Comparison of ENCODE assay signal across 30 cellular contexts in the genomic region with DNA sequence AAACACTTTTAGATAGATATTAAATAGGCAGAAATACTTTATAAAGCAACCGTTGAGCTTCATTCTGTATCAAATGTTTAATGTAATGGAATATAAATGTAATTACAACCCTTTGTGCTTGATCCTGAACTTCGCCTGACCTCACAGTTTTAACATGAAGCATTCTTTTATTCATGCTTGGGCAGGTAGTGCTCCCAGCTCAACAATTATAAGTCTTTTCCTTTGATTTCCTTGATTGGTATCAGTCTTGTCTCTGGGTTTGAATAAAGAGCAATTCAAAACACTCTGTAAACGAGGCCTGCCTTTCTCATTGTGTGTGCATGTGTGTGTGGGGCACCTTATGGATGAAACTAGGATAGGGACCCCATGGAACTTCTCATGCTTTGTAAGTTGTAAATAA. TPM values are rescaled to one million over a fixed set of nuclear protein-coding genes. Genes with fewer than 3 reads are reported as not detected.
DNase-seq lines count a peak whose midpoint lies in the region; ATAC-seq and TF ChIP-seq lines count a peak whose summit lies in the region.
"Had no signal": no experiment of that assay in that cellular context is flagged by ENCODE, and none has a peak within 500 bp of the region (broad histone marks: within the 10 kb centered on the region; RNA-seq: fewer than 3 reads in every experiment).

No MANE protein-coding gene starts in this region.

- peak overlapping the region; percentile 84 for H3K4me2 ChIP-seq in mammary epithelial cell (ENCODE audit: insufficient read depth, low read depth, low read length)

- H4K20me1 ChIP-seq in mammary epithelial cell (ENCODE audit: insufficient read depth, low read length) = no peaks in the 10 kb centered on the region

- peak overlapping the region; percentile 57 for H3K9ac ChIP-seq in mammary epithelial cell (ENCODE audit: insufficient read depth, low read length)

- no peak overlapping the region for H3K27ac Mint-ChIP-seq in activated CD4-positive, alpha-beta T cell treated with anti-CD3 and anti-CD28 coated beads, Interleukin-2, amount 10 ng/mL, durations not matched to agents 24 days and 14 days
- no peak overlapping the region for H3K27ac Mint-ChIP-seq in activated CD4-positive, alpha-beta T cell treated with anti-CD3 and anti-CD28 coated beads, Interleukin-2, amount 10 ng/mL, durations not matched to agents 7 days and 5 days
- peak overlapping the region; percentile 60 for H3K27ac Mint-ChIP-seq in type B pancreatic cell
- H3K27ac Mint-ChIP-seq: activated CD8-positive, alpha-beta T cell treated with anti-CD3 and anti-CD28 coated beads for 36 hours; activated naive CD4-positive, alpha-beta T cell treated with anti-CD3 and anti-CD28 coated beads, Interleukin-2, amount 10 ng/mL, durations not matched to agents 7 days and 5 days; activated T-helper 1 cell treated with anti-CD3 and anti-CD28 coated beads, Interleukin-12 subunit alpha, Interleukin-12 subunit beta, Interleukin-2, Interleukin-4 antibody, amounts not matched to agents 30 ng/mL and 10 ng/mL and 1 ng/mL, durations not matched to agents 14 hours and 24 hours and 36 hours; naive B cell; stimulated activated memory B cell treated with anti-CD40 and anti-IgM and Interleukin-4, amounts not matched to agents 10 μg/mL and 1 μg/mL and 100 μg/mL, for 72 hours had no signal

- in situ Hi-C loops in mammary epithelial cell (cut with MboI; ENCODE audit: low sequenced_read_pairs in 2 of 2) = loop anchor here in 1 of 2 donors (5.0 kb wide), 1 partner anchor 45 kb away; no protein-coding TSS in a partner anchor

- intact Hi-C loops in activated CD4-positive, alpha-beta T cell treated with anti-CD3 and anti-CD28 coated beads, Interleukin-2, amount 10 ng/mL, durations not matched to agents 24 days and 14 days (cut with micrococcal nuclease) = no loop called here
- intact Hi-C loops in mammary epithelial cell (cut with micrococcal nuclease) (no loop called here), sciatic nerve (cut with DNase I) (no loop called here)

- H3K9me3 Mint-ChIP-seq in activated CD4-positive, alpha-beta T cell treated with anti-CD3 and anti-CD28 coated beads, Interleukin-2, amount 10 ng/mL, durations not matched to agents 24 days and 14 days = no peaks in the 10 kb centered on the region
- H3K9me3 Mint-ChIP-seq in activated CD4-positive, alpha-beta T cell treated with anti-CD3 and anti-CD28 coated beads, Interleukin-2, amount 10 ng/mL, durations not matched to agents 7 days and 5 days = no peaks in the 10 kb centered on the region
- no peaks in the 10 kb centered on the region for H3K9me3 Mint-ChIP-seq in type B pancreatic cell
- H3K9me3 Mint-ChIP-seq: activated CD8-positive, alpha-beta T cell treated with anti-CD3 and anti-CD28 coated beads for 36 hours; activated naive CD4-positive, alpha-beta T cell treated with anti-CD3 and anti-CD28 coated beads, Interleukin-2, amount 10 ng/mL, durations not matched to agents 7 days and 5 days; activated T-helper 1 cell treated with anti-CD3 and anti-CD28 coated beads, Interleukin-12 subunit alpha, Interleukin-12 subunit beta, Interleukin-2, Interleukin-4 antibody, amounts not matched to agents 30 ng/mL and 10 ng/mL and 1 ng/mL, durations not matched to agents 14 hours and 24 hours and 36 hours; CD4-positive, CD25-positive, alpha-beta regulatory T cell; naive B cell; stimulated activated memory B cell treated with anti-CD40 and anti-IgM and Interleukin-4, amounts not matched to agents 10 μg/mL and 1 μg/mL and 100 μg/mL, for 72 hours had no signal

- TF ChIP-seq CTCF in mammary epithelial cell (conservative IDR thresholded peaks at IDR 0.05 in 1 of 2, IDR thresholded peaks at IDR 0.05 in 1 of 2; ENCODE audit: extremely low read depth in 1 of 2, insufficient read depth in 1 of 2, low read depth in 1 of 2, low read length in 2 of 2) (no peak), type B pancreatic cell (conservative IDR thresholded peaks at IDR 0.05) (no peak)

- peak overlapping the region; percentile 53 for H2AFZ ChIP-seq in mammary epithelial cell (ENCODE audit: low read depth, low read length)

- dilution Hi-C loops in mammary epithelial cell (cut with HindIII; ENCODE audit: low sequenced_read_pairs) = no loop called here

- no peaks in the 10 kb centered on the region for H3K27me3 Mint-ChIP-seq in activated CD4-positive, alpha-beta T cell treated with anti-CD3 and anti-CD28 coated beads, Interleukin-2, amount 10 ng/mL, durations not matched to agents 24 days and 14 days
- no peaks in the 10 kb centered on the region for H3K27me3 Mint-ChIP-seq in activated CD4-positive, alpha-beta T cell treated with anti-CD3 and anti-CD28 coated beads, Interleukin-2, amount 10 ng/mL, durations not matched to agents 7 days and 5 days
- H3K27me3 Mint-ChIP-seq in type B pancreatic cell = no peaks in the 10 kb centered on the region
- H3K27me3 Mint-ChIP-seq: activated CD8-positive, alpha-beta T cell treated with anti-CD3 and anti-CD28 coated beads for 36 hours; activated naive CD4-positive, alpha-beta T cell treated with anti-CD3 and anti-CD28 coated beads, Interleukin-2, amount 10 ng/mL, durations not matched to agents 7 days and 5 days; CD4-positive, CD25-positive, alpha-beta regulatory T cell; naive B cell; stimulated activated memory B cell treated with anti-CD40 and anti-IgM and Interleukin-4, amounts not matched to agents 10 μg/mL and 1 μg/mL and 100 μg/mL, for 72 hours had no signal

- no TSS peak for BruUV-seq in mammary epithelial cell (replicated peaks; lab: Mats Ljungman, UMichigan)

- H3K9me3 ChIP-seq in mammary epithelial cell (replicated peaks; ENCODE audit: insufficient read depth, low read length) = no peaks in the 10 kb centered on the region
- H3K9me3 ChIP-seq: sigmoid colon, upper lobe of left lung had no signal

- POLR2A ChIA-PET in activated CD4-positive, alpha-beta T cell treated with anti-CD3 and anti-CD28 coated beads, Interleukin-2, amount 10 ng/mL, durations not matched to agents 7 days and 5 days (lab: Charles Lee) = no interaction called here

- H3K4me1 Mint-ChIP-seq in activated CD4-positive, alpha-beta T cell treated with anti-CD3 and anti-CD28 coated beads, Interleukin-2, amount 10 ng/mL, durations not matched to agents 24 days and 14 days = peaks cover 28% of the 10 kb centered on the region
- peaks cover 31% of the 10 kb centered on the region for H3K4me1 Mint-ChIP-seq in activated CD4-positive, alpha-beta T cell treated with anti-CD3 and anti-CD28 coated beads, Interleukin-2, amount 10 ng/mL, durations not matched to agents 7 days and 5 days
- peaks cover 13% of the 10 kb centered on the region for H3K4me1 Mint-ChIP-seq in type B pancreatic cell (ENCODE audit: unreplicated experiment)

- CTCF ChIA-PET in activated CD4-positive, alpha-beta T cell treated with anti-CD3 and anti-CD28 coated beads, Interleukin-2, amount 10 ng/mL, durations not matched to agents 7 days and 5 days (lab: Charles Lee) = interaction anchor here (1.4 to 1.5 kb wide), 2 partner anchors 9 to 13 kb away, joined by 3 read pairs; no protein-coding TSS in a partner anchor
- CTCF ChIA-PET in mammary epithelial cell (lab: Charles Lee; ENCODE audit: low non-redundant PET) = interaction anchor here (0.7 to 0.8 kb wide), 2 partner anchors 48 to 54 kb away, joined by 3 to 9 read pairs; no protein-coding TSS in a partner anchor

- H3K4me3 ChIP-seq in mammary epithelial cell (replicated peaks in 1 of 3; ENCODE audit: insufficient read depth in 1 of 3, low read depth in 2 of 3, low read length in 3 of 3) = peak overlapping the region; percentile 12 to 39 (median 34)
- H3K4me3 ChIP-seq: sigmoid colon, SK-N-MC, upper lobe of left lung had no signal

- no peaks in the 10 kb centered on the region for H3K27me3 ChIP-seq in mammary epithelial cell (ENCODE audit: insufficient read depth, low read length)
- H3K27me3 ChIP-seq: brain microvascular endothelial cell, sigmoid colon, upper lobe of left lung had no signal

- peaks cover 14% of the 10 kb centered on the region for H3K36me3 Mint-ChIP-seq in activated CD4-positive, alpha-beta T cell treated with anti-CD3 and anti-CD28 coated beads, Interleukin-2, amount 10 ng/mL, durations not matched to agents 24 days and 14 days (ENCODE audit: low read depth)
- H3K36me3 Mint-ChIP-seq in activated CD4-positive, alpha-beta T cell treated with anti-CD3 and anti-CD28 coated beads, Interleukin-2, amount 10 ng/mL, durations not matched to agents 7 days and 5 days (ENCODE audit: low read depth) = peaks cover 9% of the 10 kb centered on the region
- peaks cover 21% of the 10 kb centered on the region for H3K36me3 Mint-ChIP-seq in type B pancreatic cell
- H3K36me3 Mint-ChIP-seq: naive B cell had no signal

- DNase-seq in activated CD4-positive, alpha-beta T cell treated with anti-CD3 and anti-CD28 coated beads, Interleukin-2, amount 10 ng/mL, durations not matched to agents 24 days and 14 days = peak; percentile 21
- no peak for DNase-seq in activated CD4-positive, alpha-beta T cell treated with anti-CD3 and anti-CD28 coated beads, Interleukin-2, amount 10 ng/mL, durations not matched to agents 7 days and 5 days
- DNase-seq in mammary epithelial cell (peak; percentile 54), left kidney (ENCODE audit: low read depth, low spot score) (peak; percentile 17), type B pancreatic cell (ENCODE audit: extremely low spot score, unreplicated experiment) (no peak), SIG-M5 treated with dmso at 0.1 percent for 504 hours (lab: John Stamatoyannopoulos, UW; ENCODE audit: unreplicated experiment) (no peak), sciatic nerve (ENCODE audit: low spot score) (no peak)
- DNase-seq: activated CD8-positive, alpha-beta memory T cell treated with anti-CD3 and anti-CD28 coated beads, Interleukin-2, amount 50 U/mL, for 48 hours; activated CD8-positive, alpha-beta T cell treated with anti-CD3 and anti-CD28 coated beads for 36 hours; activated naive CD4-positive, alpha-beta T cell treated with anti-CD3 and anti-CD28 coated beads, Interleukin-2, amount 10 ng/mL, durations not matched to agents 7 days and 5 days; amniotic stem cell; brain microvascular endothelial cell; CD4-positive, CD25-positive, alpha-beta regulatory T cell; DND-41; GF-D8; Kasumi-1; midbrain; naive B cell; NCI-H1436 treated with DMSO at 0.1 percent for 48 hours; NCI-H2107; NCI-H446 treated with DMSO at 0.1 percent for 48 hours; NCI-H774; sigmoid colon; T-helper 1 cell; upper lobe of left lung had no signal

- peaks cover 2% of the 10 kb centered on the region for H3K36me3 ChIP-seq in mammary epithelial cell (ENCODE audit: insufficient read depth, low read length)
- H3K36me3 ChIP-seq: brain microvascular endothelial cell, sigmoid colon, upper lobe of left lung had no signal

- H3K4me1 ChIP-seq in mammary epithelial cell (ENCODE audit: insufficient read depth, low read length) = peaks cover 48% of the 10 kb centered on the region

- ATAC-seq in GM21576 (IDR thresholded peaks at IDR 0.05; ENCODE audit: unreplicated experiment) (no peak), sciatic nerve (no peak)
- ATAC-seq: activated CD8-positive, alpha-beta T cell treated with anti-CD3 and anti-CD28 coated beads for 36 hours; HCT116; stimulated activated memory B cell treated with anti-CD40 and anti-IgM and Interleukin-4, amounts not matched to agents 10 μg/mL and 1 μg/mL and 100 μg/mL, for 72 hours had no signal

- peaks cover 99% of the 10 kb centered on the region for H3K79me2 ChIP-seq in mammary epithelial cell (ENCODE audit: insufficient read depth, low read length)

- peak overlapping the region; percentile 83 for H3K27ac ChIP-seq in mammary epithelial cell (ENCODE audit: insufficient read depth, low read depth, low read length)
- H3K27ac ChIP-seq: brain microvascular endothelial cell, SK-N-MC, upper lobe of left lung had no signal

- WGBS in mammary epithelial cell (ENCODE audit: low coverage, missing lambda C conversion rate) = 2% methylated on average over 3 of the region's 3 CpGs

- no peak overlapping the region for H3K4me3 Mint-ChIP-seq in activated CD4-positive, alpha-beta T cell treated with anti-CD3 and anti-CD28 coated beads, Interleukin-2, amount 10 ng/mL, durations not matched to agents 24 days and 14 days
- no peak overlapping the region for H3K4me3 Mint-ChIP-seq in activated CD4-positive, alpha-beta T cell treated with anti-CD3 and anti-CD28 coated beads, Interleukin-2, amount 10 ng/mL, durations not matched to agents 7 days and 5 days
- H3K4me3 Mint-ChIP-seq in type B pancreatic cell = peak overlapping the region; percentile 11
- H3K4me3 Mint-ChIP-seq: activated CD8-positive, alpha-beta T cell treated with anti-CD3 and anti-CD28 coated beads for 36 hours; activated naive CD4-positive, alpha-beta T cell treated with anti-CD3 and anti-CD28 coated beads, Interleukin-2, amount 10 ng/mL, durations not matched to agents 7 days and 5 days; activated T-helper 1 cell treated with anti-CD3 and anti-CD28 coated beads, Interleukin-12 subunit alpha, Interleukin-12 subunit beta, Interleukin-2, Interleukin-4 antibody, amounts not matched to agents 30 ng/mL and 10 ng/mL and 1 ng/mL, durations not matched to agents 14 hours and 24 hours and 36 hours; stimulated activated memory B cell treated with anti-CD40 and anti-IgM and Interleukin-4, amounts not matched to agents 10 μg/mL and 1 μg/mL and 100 μg/mL, for 72 hours had no signal

RNA-seq across cellular contexts. Expression of gene METAP1, which starts 6.8 kb away (rescaled TPM):
- total RNA-seq in activated CD4-positive, alpha-beta T cell treated with anti-CD3 and anti-CD28 coated beads, Interleukin-2, amount 10 ng/mL, durations not matched to agents 24 days and 14 days = 61.2 and 63.3 TPM in 2 replicates
- total RNA-seq in activated CD4-positive, alpha-beta T cell treated with anti-CD3 and anti-CD28 coated beads, Interleukin-2, amount 10 ng/mL, durations not matched to agents 7 days and 5 days = 10 to 100 TPM; 49.2 to 59.7 TPM
- 10 to 100 TPM; 67.7 to 72.7 TPM for total RNA-seq in mammary epithelial cell
- polyA plus RNA-seq in mammary epithelial cell = 73.3 TPM
- polyA minus RNA-seq in mammary epithelial cell = 145 TPM
- total RNA-seq in type B pancreatic cell (ENCODE audit: low replicate concordance) = 42.9 and 43.1 TPM in 2 replicates
- total RNA-seq in sciatic nerve = 33.2 TPM

Comparison
In these comparisons a context has a peak if more than half of its experiments do, and no peak if none do; other contexts are left out.
1. DNase-seq: peak in activated CD4-positive, alpha-beta T cell treated with anti-CD3 and anti-CD28 coated beads, Interleukin-2, amount 10 ng/mL, durations not matched to agents 24 days and 14 days (single experiment), mammary epithelial cell (single experiment) and left kidney (single experiment); none in activated CD4-positive, alpha-beta T cell treated with anti-CD3 and anti-CD28 coated beads, Interleukin-2, amount 10 ng/mL, durations not matched to agents 7 days and 5 days (single experiment), type B pancreatic cell (single experiment), SIG-M5 treated with dmso at 0.1 percent for 504 hours (single experiment) and sciatic nerve (single experiment).